21 cellular contexts compared by ENCODE assay signal in genomic region chr13:102367836-102368235, GRCh38. TPM values are rescaled to one million over a fixed set of nuclear protein-coding genes. Genes with fewer than 3 reads are reported as not detected.
"Had no signal": no experiment of that assay in that cellular context is flagged by ENCODE, and none has a peak within 500 bp of the region (broad histone marks: within the 10 kb centered on the region; RNA-seq: fewer than 3 reads in every experiment).

No MANE protein-coding gene starts in this region.

- H3K36me3 Mint-ChIP-seq: naive B cell; natural killer cell; stimulated activated naive B cell treated with anti-CD40 and anti-IgM and Interleukin-4, amounts not matched to agents 10 μg/mL and 1 μg/mL and 100 μg/mL, for 72 hours; type B pancreatic cell had no signal

- H3K27me3 Mint-ChIP-seq: type B pancreatic cell had no signal

- H3K9me3 Mint-ChIP-seq: naive B cell; natural killer cell; stimulated activated naive B cell treated with anti-CD40 and anti-IgM and Interleukin-4, amounts not matched to agents 10 μg/mL and 1 μg/mL and 100 μg/mL, for 72 hours; stimulated activated naive CD8-positive, alpha-beta T cell treated with anti-CD3 and anti-CD28 coated beads, Interleukin-15, Interleukin-2, amounts not matched to agents 100 ng/mL and 50 ng/mL, for 24 hours; type B pancreatic cell had no signal

- H3K4me3 Mint-ChIP-seq: naive B cell; natural killer cell; stimulated activated naive B cell treated with anti-CD40 and anti-IgM and Interleukin-4, amounts not matched to agents 10 μg/mL and 1 μg/mL and 100 μg/mL, for 72 hours; stimulated activated naive CD8-positive, alpha-beta T cell treated with anti-CD3 and anti-CD28 coated beads, Interleukin-15, Interleukin-2, amounts not matched to agents 100 ng/mL and 50 ng/mL, for 24 hours; type B pancreatic cell had no signal

- DNase-seq: heart right ventricle; kidney glomerular epithelial cell; left cardiac atrium; lower lobe of right lung; mammary epithelial cell; mesenchymal stem cell; naive B cell; natural killer cell; nucleus accumbens; retina; right cardiac atrium; stimulated activated CD4-positive, alpha-beta T cell treated with anti-CD3 and anti-CD28 coated beads, Interleukin-12 subunit alpha, Interleukin-12 subunit beta, amount 100 ng/mL, for 4 hours; stimulated activated CD4-positive, alpha-beta T cell treated with anti-CD3 and anti-CD28 coated beads, Interleukin-15, amount 100 ng/mL, for 24 hours; stimulated activated CD4-positive, alpha-beta T cell treated with anti-CD3 and anti-CD28 coated beads, Interleukin-2, amount 100 ng/mL, for 24 hours; stimulated activated CD4-positive, alpha-beta T cell treated with anti-CD3 and anti-CD28 coated beads, Interleukin-4, amount 100 ng/mL, for 1 hour; stimulated activated naive B cell treated with anti-CD40 and anti-IgM and Interleukin-4, amounts not matched to agents 10 μg/mL and 1 μg/mL and 100 μg/mL, for 72 hours; tibial artery; uterus had no signal

- H3K27ac Mint-ChIP-seq: naive B cell; natural killer cell; stimulated activated naive B cell treated with anti-CD40 and anti-IgM and Interleukin-4, amounts not matched to agents 10 μg/mL and 1 μg/mL and 100 μg/mL, for 72 hours; stimulated activated naive CD8-positive, alpha-beta T cell treated with anti-CD3 and anti-CD28 coated beads, Interleukin-15, Interleukin-2, amounts not matched to agents 100 ng/mL and 50 ng/mL, for 24 hours; type B pancreatic cell had no signal

- H3K4me1 Mint-ChIP-seq: naive B cell; natural killer cell; stimulated activated naive B cell treated with anti-CD40 and anti-IgM and Interleukin-4, amounts not matched to agents 10 μg/mL and 1 μg/mL and 100 μg/mL, for 72 hours had no signal

RNA-seq across cellular contexts. Expression of gene FGF14, which starts 34.0 kb away (rescaled TPM):
- total RNA-seq: mammary epithelial cell, natural killer cell had no signal
- polyA plus RNA-seq: hepatocyte had no signal
